Comparison of ENCODE assay signal across 8 cellular contexts in the genomic region with DNA sequence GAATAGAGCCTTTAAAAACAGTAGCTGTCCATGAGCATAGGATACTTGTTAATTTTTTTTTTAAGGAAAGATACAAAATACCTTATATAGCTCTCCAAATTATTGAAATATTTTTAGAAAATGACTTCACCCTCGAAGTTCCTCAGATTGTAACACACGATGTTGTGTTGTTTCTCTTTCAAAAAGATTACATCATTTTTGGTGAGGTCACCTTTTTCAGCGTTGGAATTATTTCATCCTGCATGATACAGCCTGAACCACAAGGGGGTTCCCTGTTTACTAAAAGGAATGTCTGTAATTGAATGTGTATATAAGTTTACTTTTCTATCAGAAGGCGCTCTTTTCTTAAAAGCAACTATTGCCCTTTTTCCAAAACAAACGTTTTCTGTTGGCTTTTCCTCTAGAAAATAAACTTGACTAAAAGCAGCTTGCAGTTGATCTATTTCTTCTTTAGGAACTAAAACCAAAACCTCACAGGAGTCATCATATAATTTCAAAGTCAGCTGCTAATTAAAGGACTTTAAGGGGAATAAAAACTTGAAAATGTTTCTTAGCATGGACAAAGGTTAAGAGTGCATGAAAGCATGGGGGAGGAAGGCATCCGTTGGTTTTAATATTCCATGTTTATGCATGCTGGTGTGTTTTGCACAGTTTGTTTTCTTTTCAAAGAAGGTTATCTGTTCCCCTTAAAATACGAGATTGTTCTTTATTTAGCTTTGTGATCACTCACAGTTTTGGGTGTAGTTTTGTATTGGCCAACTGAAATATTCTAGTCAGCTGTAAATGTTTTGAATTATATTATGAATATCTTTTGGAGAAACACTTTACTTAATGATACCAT. TPM values are rescaled to one million over a fixed set of nuclear protein-coding genes. Genes with fewer than 3 reads are reported as not detected.
DNase-seq lines count a peak whose midpoint lies in the region; ATAC-seq and TF ChIP-seq lines count a peak whose summit lies in the region.

No MANE protein-coding gene starts in this region.

- no peaks in the 10 kb centered on the region for H3K27me3 Mint-ChIP-seq in naive thymus-derived CD8-positive, alpha-beta T cell
- no peaks in the 10 kb centered on the region for H3K27me3 Mint-ChIP-seq in activated CD8-positive, alpha-beta memory T cell treated with anti-CD3 and anti-CD28 coated beads, Interleukin-2, amount 10 ng/mL, durations not matched to agents 7 days and 5 days

- CTCF ChIA-PET in activated CD8-positive, alpha-beta memory T cell treated with anti-CD3 and anti-CD28 coated beads, Interleukin-2, amount 10 ng/mL, durations not matched to agents 7 days and 5 days (lab: Charles Lee) = interaction anchor here (0.5 to 2.8 kb wide), 53 partner anchors 9 to 603 kb away, joined by 3 to 74 read pairs (median 5); partner anchors contain the start of genes LRRC28, LYSMD4 and MEF2A

- H3K4me1 Mint-ChIP-seq in naive thymus-derived CD8-positive, alpha-beta T cell = peaks cover 17 to 51% (median 43%) of the 10 kb centered on the region in 4 donors
- H3K4me1 Mint-ChIP-seq in activated CD8-positive, alpha-beta memory T cell treated with anti-CD3 and anti-CD28 coated beads, Interleukin-2, amount 10 ng/mL, durations not matched to agents 7 days and 5 days = peaks cover 38% of the 10 kb centered on the region

- DNase-seq in EH (ENCODE audit: low read depth) (peak; percentile 92), HPDE6-E6E7 (ENCODE audit: extremely low spot score) (peak; percentile 52), SKM-1 treated with dmso at 0.1 percent for 144 hours (lab: John Stamatoyannopoulos, UW; ENCODE audit: unreplicated experiment) (peak; percentile 70), erythroblast (lab: John Stamatoyannopoulos, UW) (peak; percentile 88 to 93), NCI-H2107 (lab: John Stamatoyannopoulos, UW) (no peak)
- peak in 3 of 10 donors; percentile 20 to 24 (median 22) for DNase-seq in naive thymus-derived CD8-positive, alpha-beta T cell
- DNase-seq in activated CD8-positive, alpha-beta memory T cell treated with anti-CD3 and anti-CD28 coated beads, Interleukin-2, amount 10 ng/mL, durations not matched to agents 7 days and 5 days = no peak

- no peak overlapping the region for H3K4me3 Mint-ChIP-seq in naive thymus-derived CD8-positive, alpha-beta T cell
- H3K4me3 Mint-ChIP-seq in activated CD8-positive, alpha-beta memory T cell treated with anti-CD3 and anti-CD28 coated beads, Interleukin-2, amount 10 ng/mL, durations not matched to agents 7 days and 5 days = no peak overlapping the region

- H3K36me3 Mint-ChIP-seq in naive thymus-derived CD8-positive, alpha-beta T cell = peaks cover 0 to 5% (median 0%) of the 10 kb centered on the region in 3 donors
- H3K36me3 Mint-ChIP-seq in activated CD8-positive, alpha-beta memory T cell treated with anti-CD3 and anti-CD28 coated beads, Interleukin-2, amount 10 ng/mL, durations not matched to agents 7 days and 5 days = peaks cover 1% of the 10 kb centered on the region

- H3K27ac Mint-ChIP-seq in naive thymus-derived CD8-positive, alpha-beta T cell = peak overlapping the region in 6 of 10 donors; percentile 3 to 75 (median 36)
- H3K27ac Mint-ChIP-seq in activated CD8-positive, alpha-beta memory T cell treated with anti-CD3 and anti-CD28 coated beads, Interleukin-2, amount 10 ng/mL, durations not matched to agents 7 days and 5 days = no peak overlapping the region

- H3K9me3 Mint-ChIP-seq in naive thymus-derived CD8-positive, alpha-beta T cell = no peaks in the 10 kb centered on the region
- H3K9me3 Mint-ChIP-seq in activated CD8-positive, alpha-beta memory T cell treated with anti-CD3 and anti-CD28 coated beads, Interleukin-2, amount 10 ng/mL, durations not matched to agents 7 days and 5 days (ENCODE audit: low read depth) = no peaks in the 10 kb centered on the region

- POLR2A ChIA-PET in naive thymus-derived CD8-positive, alpha-beta T cell (lab: Charles Lee) = interaction anchor here (0.6 to 1.5 kb wide), 6 partner anchors 29 to 362 kb away, joined by 3 to 10 read pairs (median 4); partner anchors contain the start of genes LYSMD4 and MEF2A

- ATAC-seq in GM19455 (IDR thresholded peaks at IDR 0.05; ENCODE audit: unreplicated experiment) = peak; percentile 45
- ATAC-seq in naive thymus-derived CD8-positive, alpha-beta T cell = peak in 1 of 2 donors; percentile 31
- ATAC-seq in activated CD8-positive, alpha-beta memory T cell treated with anti-CD3 and anti-CD28 coated beads, Interleukin-2, amount 10 ng/mL, durations not matched to agents 7 days and 5 days = no peak

- no peak for TF ChIP-seq POLR2A in erythroblast (IDR thresholded peaks at IDR 0.05; ENCODE audit: low read length)

RNA-seq across cellular contexts. Expression of gene LYSMD4, which starts 29.4 kb away (rescaled TPM):
- 10 to 100 TPM; 14.5 to 17.4 TPM for total RNA-seq in naive thymus-derived CD8-positive, alpha-beta T cell
- polyA plus RNA-seq in naive thymus-derived CD8-positive, alpha-beta T cell = 1 to 10 TPM; 2.4 to 5.2 (median 3.8) TPM
- 1 to 10 TPM; 8.3 to 8.5 TPM for total RNA-seq in activated CD8-positive, alpha-beta memory T cell treated with anti-CD3 and anti-CD28 coated beads, Interleukin-2, amount 10 ng/mL, durations not matched to agents 7 days and 5 days

Comparison
In these comparisons a context has a peak if more than half of its experiments do, and no peak if none do; other contexts are left out.
1. DNase-seq: peak in EH (single experiment), HPDE6-E6E7 (single experiment), SKM-1 treated with dmso at 0.1 percent for 144 hours (single experiment) and erythroblast (2 of 2); none in activated CD8-positive, alpha-beta memory T cell treated with anti-CD3 and anti-CD28 coated beads, Interleukin-2, amount 10 ng/mL, durations not matched to agents 7 days and 5 days (single experiment) and NCI-H2107 (single experiment).